ENCODE assay signal across 17 cellular contexts in genomic region chr4:41561241-41561640, GRCh38. TPM values are rescaled to one million over a fixed set of nuclear protein-coding genes. Genes with fewer than 3 reads are reported as not detected.
"Had no signal": no experiment of that assay in that cellular context is flagged by ENCODE, and none has a peak within 500 bp of the region (broad histone marks: within the 10 kb centered on the region; RNA-seq: fewer than 3 reads in every experiment).

No MANE protein-coding gene starts in this region.

- ATAC-seq: esophagus mucosa; mucosa of descending colon; naive thymus-derived CD8-positive, alpha-beta T cell; right cardiac atrium; stimulated activated effector memory CD8-positive, alpha-beta T cell treated with anti-CD3 and anti-CD28 coated beads, Interleukin-12 subunit alpha, Interleukin-12 subunit beta, amount 100 ng/mL, for 72 hours; stimulated activated naive CD8-positive, alpha-beta T cell treated with anti-CD3 and anti-CD28 coated beads, Interleukin-15, Interleukin-2, amounts not matched to agents 100 U/mL and 50 U/mL, for 24 hours; upper lobe of right lung had no signal

- H3K4me3 Mint-ChIP-seq: naive thymus-derived CD8-positive, alpha-beta T cell; stimulated activated effector memory CD8-positive, alpha-beta T cell treated with anti-CD3 and anti-CD28 coated beads, Interleukin-12 subunit alpha, Interleukin-12 subunit beta, amount 100 ng/mL, for 72 hours had no signal

- H3K27ac ChIP-seq: colonic mucosa, testis, tibial nerve, upper lobe of right lung, vagina had no signal

- H3K4me1 ChIP-seq: colonic mucosa, testis, tibial nerve, upper lobe of right lung, vagina had no signal

- H3K4me1 Mint-ChIP-seq: naive thymus-derived CD8-positive, alpha-beta T cell; stimulated activated effector memory CD8-positive, alpha-beta T cell treated with anti-CD3 and anti-CD28 coated beads, Interleukin-12 subunit alpha, Interleukin-12 subunit beta, amount 100 ng/mL, for 72 hours had no signal

- H3K27me3 ChIP-seq: colonic mucosa, heart right ventricle, testis, tibial nerve, upper lobe of right lung, vagina had no signal

- H3K36me3 ChIP-seq: colonic mucosa, heart right ventricle, tibial nerve, upper lobe of right lung, vagina had no signal

- H3K4me3 ChIP-seq: colonic mucosa, heart right ventricle, mucosa of descending colon, testis, tibial nerve, upper lobe of right lung, vagina had no signal

- H3K9me3 ChIP-seq: colonic mucosa, heart right ventricle, mucosa of descending colon, testis, tibial nerve, upper lobe of right lung, vagina had no signal

- H3K36me3 Mint-ChIP-seq: naive thymus-derived CD8-positive, alpha-beta T cell; stimulated activated effector memory CD8-positive, alpha-beta T cell treated with anti-CD3 and anti-CD28 coated beads, Interleukin-12 subunit alpha, Interleukin-12 subunit beta, amount 100 ng/mL, for 72 hours had no signal

- H3K27ac Mint-ChIP-seq: naive thymus-derived CD8-positive, alpha-beta T cell; stimulated activated effector memory CD8-positive, alpha-beta T cell treated with anti-CD3 and anti-CD28 coated beads, Interleukin-12 subunit alpha, Interleukin-12 subunit beta, amount 100 ng/mL, for 72 hours had no signal

- H3K9me3 Mint-ChIP-seq: stimulated activated effector memory CD8-positive, alpha-beta T cell treated with anti-CD3 and anti-CD28 coated beads, Interleukin-12 subunit alpha, Interleukin-12 subunit beta, amount 100 ng/mL, for 72 hours had no signal

- DNase-seq: cerebellar nuclear complex; colonic mucosa; effector CD8-positive, alpha-beta T cell; heart right ventricle; mesendoderm; mucosa of descending colon; naive thymus-derived CD8-positive, alpha-beta T cell; right cardiac atrium; stimulated activated CD4-positive, alpha-beta T cell treated with anti-CD3 and anti-CD28 coated beads, Interleukin-4, amount 100 ng/mL, for 1 hour; stimulated activated CD8-positive, alpha-beta memory T cell treated with anti-CD3 and anti-CD28 coated beads, Interleukin-4, amount 100 ng/mL, for 48 hours; stimulated activated naive CD8-positive, alpha-beta T cell treated with anti-CD3 and anti-CD28 coated beads, Interleukin-15, Interleukin-2, amounts not matched to agents 100 U/mL and 50 U/mL, for 24 hours; testis; upper lobe of right lung had no signal

RNA-seq across cellular contexts. Expression of gene LIMCH1, which starts 23.3 kb away (rescaled TPM):
- total RNA-seq: naive thymus-derived CD8-positive, alpha-beta T cell had no signal
